In the genomic region with DNA sequence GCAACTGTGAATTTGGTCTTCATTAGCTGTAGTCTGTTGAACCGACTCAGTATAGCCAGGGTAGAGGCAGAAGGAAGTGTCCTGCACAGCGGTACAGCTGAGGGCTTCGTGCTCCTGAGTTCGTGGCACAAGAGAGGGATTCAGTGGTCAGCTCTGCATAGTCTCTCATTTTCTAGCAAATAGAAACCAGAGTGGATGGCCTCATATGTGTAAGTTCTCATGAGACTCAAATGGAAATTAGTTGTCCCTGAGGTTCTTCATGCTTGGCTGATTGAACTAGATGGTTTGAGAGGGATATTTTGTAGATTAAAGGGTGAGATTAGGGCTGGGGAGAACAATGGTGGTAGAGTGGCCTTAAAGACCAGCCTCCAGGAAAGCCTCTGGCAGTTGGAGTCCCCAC, we compare ENCODE assay signal across 10 cellular contexts. TPM values are rescaled to one million over a fixed set of nuclear protein-coding genes. Genes with fewer than 3 reads are reported as not detected.
DNase-seq lines count a peak whose midpoint lies in the region; ATAC-seq and TF ChIP-seq lines count a peak whose summit lies in the region.
"Had no signal": no experiment of that assay in that cellular context is flagged by ENCODE, and none has a peak within 500 bp of the region (broad histone marks: within the 10 kb centered on the region; RNA-seq: fewer than 3 reads in every experiment).

No MANE protein-coding gene starts in this region.

- no peaks in the 10 kb centered on the region for H3K27me3 Mint-ChIP-seq in activated T-helper 1 cell treated with anti-CD3 and anti-CD28 coated beads, Interleukin-12 subunit alpha, Interleukin-12 subunit beta, Interleukin-2, Interleukin-4 antibody, amounts not matched to agents 30 ng/mL and 10 ng/mL and 1 ng/mL, durations not matched to agents 14 hours and 24 hours and 36 hours (ENCODE audit: insufficient read depth)

- H3K27me3 ChIP-seq in DOHH2 (ENCODE audit: control insufficient read depth, low read length) = no peaks in the 10 kb centered on the region
- H3K27me3 ChIP-seq in heart right ventricle = no peaks in the 10 kb centered on the region

- H3K79me2 ChIP-seq in DOHH2 (ENCODE audit: control insufficient read depth, low read length) = peaks cover 99% of the 10 kb centered on the region

- ATAC-seq in GM19395 (IDR thresholded peaks at IDR 0.05; ENCODE audit: unreplicated experiment) (peak; percentile 69), HG02973 (IDR thresholded peaks at IDR 0.05; ENCODE audit: unreplicated experiment) (peak; percentile 46), heart right ventricle (no peak)

- H3K36me3 Mint-ChIP-seq in activated T-helper 1 cell treated with anti-CD3 and anti-CD28 coated beads, Interleukin-12 subunit alpha, Interleukin-12 subunit beta, Interleukin-2, Interleukin-4 antibody, amounts not matched to agents 30 ng/mL and 10 ng/mL and 1 ng/mL, durations not matched to agents 14 hours and 24 hours and 36 hours (ENCODE audit: low read depth) = peaks cover 56% of the 10 kb centered on the region

- peaks cover 39% of the 10 kb centered on the region for H3K4me1 Mint-ChIP-seq in activated T-helper 1 cell treated with anti-CD3 and anti-CD28 coated beads, Interleukin-12 subunit alpha, Interleukin-12 subunit beta, Interleukin-2, Interleukin-4 antibody, amounts not matched to agents 30 ng/mL and 10 ng/mL and 1 ng/mL, durations not matched to agents 14 hours and 24 hours and 36 hours (ENCODE audit: low read depth)

- intact Hi-C loops in activated T-helper 1 cell treated with anti-CD3 and anti-CD28 coated beads, Interleukin-12 subunit alpha, Interleukin-12 subunit beta, Interleukin-2, Interleukin-4 antibody, amounts not matched to agents 30 ng/mL and 10 ng/mL and 1 ng/mL, durations not matched to agents 14 hours and 24 hours and 36 hours (cut with micrococcal nuclease) = no loop called here
- intact Hi-C loops in heart right ventricle (cut with DNase I) = no loop called here

- no peaks in the 10 kb centered on the region for H4K20me1 ChIP-seq in DOHH2 (ENCODE audit: control insufficient read depth, insufficient read depth, low read depth, low read length)

- peaks cover 11% of the 10 kb centered on the region for H3K9me3 Mint-ChIP-seq in activated T-helper 1 cell treated with anti-CD3 and anti-CD28 coated beads, Interleukin-12 subunit alpha, Interleukin-12 subunit beta, Interleukin-2, Interleukin-4 antibody, amounts not matched to agents 30 ng/mL and 10 ng/mL and 1 ng/mL, durations not matched to agents 14 hours and 24 hours and 36 hours

- WGBS in heart right ventricle, 2 donors = 93 to 96% methylated on average over 4 of the region's 4 CpGs

- H3K4me2 ChIP-seq in DOHH2 (ENCODE audit: low read length) = 0 out of 2 replicates have a peak overlapping the region, but pooled peaks have one; percentile 2

- H3K4me3 ChIP-seq in DOHH2 (ENCODE audit: low read length) = no peak overlapping the region
- no peak overlapping the region for H3K4me3 ChIP-seq in heart right ventricle

- DNase-seq in activated T-helper 1 cell treated with anti-CD3 and anti-CD28 coated beads, Interleukin-12 subunit alpha, Interleukin-12 subunit beta, Interleukin-2, Interleukin-4 antibody, amounts not matched to agents 30 ng/mL and 10 ng/mL and 1 ng/mL, durations not matched to agents 14 hours and 24 hours and 36 hours (ENCODE audit: low spot score) = no peak
- DNase-seq in MV-4-11 (lab: John Stamatoyannopoulos, UW) (no peak), heart right ventricle (no peak), H4 (ENCODE audit: low spot score) (no peak), SKM-1 treated with dmso at 0.1 percent for 144 hours (lab: John Stamatoyannopoulos, UW; ENCODE audit: unreplicated experiment) (no peak)
- DNase-seq: NCI-H2029, RPMI8226 had no signal

- H3K36me3 ChIP-seq in DOHH2 (ENCODE audit: control insufficient read depth, low read length) = peaks cover 89% of the 10 kb centered on the region
- peaks cover 0 to 44% (median 6%) of the 10 kb centered on the region in 9 donors for H3K36me3 ChIP-seq in heart right ventricle

- H3F3A ChIP-seq in DOHH2 (ENCODE audit: control insufficient read depth, insufficient read depth) = no peaks in the 10 kb centered on the region

- H3K27ac Mint-ChIP-seq in activated T-helper 1 cell treated with anti-CD3 and anti-CD28 coated beads, Interleukin-12 subunit alpha, Interleukin-12 subunit beta, Interleukin-2, Interleukin-4 antibody, amounts not matched to agents 30 ng/mL and 10 ng/mL and 1 ng/mL, durations not matched to agents 14 hours and 24 hours and 36 hours = peak overlapping the region; percentile 56

- H3K9me3 ChIP-seq in DOHH2 (ENCODE audit: control insufficient read depth, insufficient read depth, low read length) (peaks cover 2% of the 10 kb centered on the region; the same call in 1 of the 2 replicates), heart right ventricle (peaks cover 0 to 3% (median 0%) of the 10 kb centered on the region in 11 donors)

- TF ChIP-seq CTCF in DOHH2 (IDR thresholded peaks at IDR 0.05; ENCODE audit: low read depth, low read length, poor library complexity, severe bottlenecking) = no peak
- TF ChIP-seq CTCF in heart right ventricle (IDR thresholded peaks at IDR 0.05) = no peak

- H3K4me3 Mint-ChIP-seq in activated T-helper 1 cell treated with anti-CD3 and anti-CD28 coated beads, Interleukin-12 subunit alpha, Interleukin-12 subunit beta, Interleukin-2, Interleukin-4 antibody, amounts not matched to agents 30 ng/mL and 10 ng/mL and 1 ng/mL, durations not matched to agents 14 hours and 24 hours and 36 hours = no peak overlapping the region

- H3K9me2 ChIP-seq in DOHH2 (replicated peaks; ENCODE audit: control insufficient read depth, low read length) = no peaks in the 10 kb centered on the region

- H3K4me1 ChIP-seq in DOHH2 (ENCODE audit: control insufficient read depth, low read length) = peaks cover 66% of the 10 kb centered on the region
- peaks cover 0 to 66% (median 27%) of the 10 kb centered on the region in 9 donors for H3K4me1 ChIP-seq in heart right ventricle

- H3K27ac ChIP-seq in DOHH2 (ENCODE audit: low read depth, low read length) (no peak overlapping the region), heart right ventricle (no peak overlapping the region)

RNA-seq across cellular contexts. Expression of a gene that starts 50.5 kb away (rescaled TPM):
- total RNA-seq in activated T-helper 1 cell treated with anti-CD3 and anti-CD28 coated beads, Interleukin-12 subunit alpha, Interleukin-12 subunit beta, Interleukin-2, Interleukin-4 antibody, amounts not matched to agents 30 ng/mL and 10 ng/mL and 1 ng/mL, durations not matched to agents 14 hours and 24 hours and 36 hours = 72.2 and 73.7 TPM in 2 replicates
- 10 to 100 TPM; 38.9 to 56.6 (median 47.3) TPM for total RNA-seq in heart right ventricle
- polyA plus RNA-seq in heart right ventricle = 10 to 100 TPM; 18.4 to 23.0 TPM
- 8.5 and 11.3 TPM in 2 replicates for total RNA-seq in H4 (2014; rRNA removed; shearing (Covaris generic))

Comparison
In these comparisons a context has a peak if more than half of its experiments do, and no peak if none do; other contexts are left out.
1. ATAC-seq: peak in GM19395 (single experiment) and HG02973 (single experiment); none in heart right ventricle (0 of 8).